In genomic region chr2:95159690-95160449, GRCh38 we compare ENCODE assay signal across 8 cellular contexts. TPM values are rescaled to one million over a fixed set of nuclear protein-coding genes. Genes with fewer than 3 reads are reported as not detected.
A peak's percentile ranks its signal among the peaks of the same experiment; 100 is the strongest.
DNase-seq lines count a peak whose midpoint lies in the region; ATAC-seq and TF ChIP-seq lines count a peak whose summit lies in the region.

Gene ZNF514, minus strand, starts transcription at chr2:95159848. Its CDS starts 6,595 bp downstream, at chr2:95153253.

- H3K9me3 ChIP-seq in SJSA1 (replicated peaks) = 0 out of 2 replicates have a peak, but pooled peaks cover 2% of the 10 kb centered on the region
- H3K9me3 ChIP-seq in gastroesophageal sphincter = no peaks in the 10 kb centered on the region
- no peaks in the 10 kb centered on the region for H3K9me3 ChIP-seq in neutrophil
- peaks cover 0 to 10% (median 4%) of the 10 kb centered on the region in 5 donors for H3K9me3 ChIP-seq in subcutaneous abdominal adipose tissue (ENCODE audit: control insufficient read depth in 5 of 5, low read length in 5 of 5)

- H3K27me3 ChIP-seq in SJSA1 (replicated peaks) (no peaks in the 10 kb centered on the region), gastroesophageal sphincter (no peaks in the 10 kb centered on the region), neutrophil (peaks cover 17% of the 10 kb centered on the region), subcutaneous abdominal adipose tissue (ENCODE audit: control insufficient read depth in 5 of 5, insufficient read depth in 4 of 5, low read length in 5 of 5) (no peaks in the 10 kb centered on the region)

- DNase-seq in DMS53 (lab: John Stamatoyannopoulos, UW) = peak; percentile 94
- peak; percentile 35 for DNase-seq in Jurkat, Clone E6-1 (ENCODE audit: low read depth, low spot score)
- DNase-seq in SJSA1 (ENCODE audit: low read depth in 1 of 2, low spot score in 2 of 2) = peak; percentile 43 to 75
- DNase-seq in activated naive CD4-positive, alpha-beta T cell treated with Interleukin-2 at 50 U/mL for 16 hours = peak; percentile 80

- TF ChIP-seq CTCF in gastroesophageal sphincter (IDR thresholded peaks at IDR 0.05) (peak in 1 of 4 experiments; percentile 9), neutrophil (IDR thresholded peaks at IDR 0.05) (no peak)

- H3K9ac ChIP-seq in subcutaneous abdominal adipose tissue (ENCODE audit: low read length in 5 of 5) = peak within 1 kb of the TSS; percentile 72 to 89 (median 81)

- H3K36me3 ChIP-seq in SJSA1 = peaks cover 31% of the 10 kb centered on the region
- peaks cover 0 to 23% of the 10 kb centered on the region in 2 donors for H3K36me3 ChIP-seq in gastroesophageal sphincter
- no peaks in the 10 kb centered on the region for H3K36me3 ChIP-seq in neutrophil
- H3K36me3 ChIP-seq in subcutaneous abdominal adipose tissue (ENCODE audit: control insufficient read depth in 5 of 5, insufficient read depth in 5 of 5, low read length in 5 of 5) = peaks cover 6 to 22% (median 22%) of the 10 kb centered on the region in 5 donors

- peak; percentile 7 to 14 for TF ChIP-seq POLR2A in gastroesophageal sphincter (IDR thresholded peaks at IDR 0.05)

- H3K4me1 ChIP-seq in SJSA1 (replicated peaks) (peaks cover 13% of the 10 kb centered on the region), gastroesophageal sphincter (peaks cover 0 to 41% (median 19%) of the 10 kb centered on the region in 3 donors), neutrophil (ENCODE audit: control insufficient read depth in 1 of 2, insufficient read depth in 1 of 2, low read depth in 1 of 2, low read length in 1 of 2) (peaks cover 12 to 17% of the 10 kb centered on the region in 2 experiments), subcutaneous abdominal adipose tissue (ENCODE audit: control insufficient read depth in 5 of 5, insufficient read depth in 5 of 5, low read length in 5 of 5) (peaks cover 2 to 33% (median 27%) of the 10 kb centered on the region in 5 donors)

- TF ChIP-seq EP300 in gastroesophageal sphincter (IDR thresholded peaks at IDR 0.05) = no peak

- ATAC-seq in GM21576 (IDR thresholded peaks at IDR 0.05; ENCODE audit: unreplicated experiment) = peak; percentile 88
- ATAC-seq in gastroesophageal sphincter = peak; percentile 96

- H3K27ac ChIP-seq in SJSA1 = peak within 1 kb of the TSS; percentile 28; the same call in 1 of the 2 replicates
- peak within 1 kb of the TSS; percentile 72 to 95 (median 88) for H3K27ac ChIP-seq in gastroesophageal sphincter
- peak within 1 kb of the TSS; percentile 6 for H3K27ac ChIP-seq in neutrophil
- peak within 1 kb of the TSS; percentile 64 for H3K27ac ChIP-seq in subcutaneous abdominal adipose tissue (ENCODE audit: low read depth, low read length)

- 0 to 8% methylated on average over 4 to 5 of the region's 64 CpGs for WGBS in gastroesophageal sphincter (ENCODE audit: low coverage in 1 of 2), 2 donors

- H3K4me3 ChIP-seq in Jurkat, Clone E6-1 (ENCODE audit: low read length) = peak within 1 kb of the TSS; percentile 60
- H3K4me3 ChIP-seq in SJSA1 = peak within 1 kb of the TSS; percentile 67
- peak within 1 kb of the TSS; percentile 35 to 84 for H3K4me3 ChIP-seq in gastroesophageal sphincter
- H3K4me3 ChIP-seq in neutrophil (ENCODE audit: low read depth in 1 of 2, low read length in 1 of 2) = peak within 1 kb of the TSS; percentile 65 to 66
- peak within 1 kb of the TSS; percentile 74 to 93 (median 87) for H3K4me3 ChIP-seq in subcutaneous abdominal adipose tissue (ENCODE audit: low read depth in 1 of 5, low read length in 5 of 5)

RNA-seq across cellular contexts. Expression of gene ZNF514, which starts in this region (rescaled TPM):
- polyA plus RNA-seq in Jurkat, Clone E6-1 (2012; ENCODE audit: insufficient read depth, insufficient read length) = 9.4 TPM
- total RNA-seq in SJSA1 (2014; rRNA removed; shearing (Covaris generic)) = 8.2 and 8.9 TPM in 2 replicates
- 10 to 100 TPM; 16.1 to 24.6 (median 17.3) TPM for total RNA-seq in gastroesophageal sphincter

Comparison
In these comparisons a context has a peak if more than half of its experiments do, and no peak if none do; other contexts are left out.
1. Peak in every context shown above with its lines: DNase-seq, ATAC-seq, H3K4me3 ChIP-seq and H3K27ac ChIP-seq.
2. DNase-seq: peak in every context shown above with its lines; median percentile 94 in DMS53; 80 in activated naive CD4-positive, alpha-beta T cell treated with Interleukin-2 at 50 U/mL for 16 hours; 59 in SJSA1; 35 in Jurkat, Clone E6-1.
3. H3K27ac ChIP-seq: peak in every context shown above with its lines; median percentile 88 in gastroesophageal sphincter; 64 in subcutaneous abdominal adipose tissue; 28 in SJSA1; 6 in neutrophil.